In the genomic region with DNA sequence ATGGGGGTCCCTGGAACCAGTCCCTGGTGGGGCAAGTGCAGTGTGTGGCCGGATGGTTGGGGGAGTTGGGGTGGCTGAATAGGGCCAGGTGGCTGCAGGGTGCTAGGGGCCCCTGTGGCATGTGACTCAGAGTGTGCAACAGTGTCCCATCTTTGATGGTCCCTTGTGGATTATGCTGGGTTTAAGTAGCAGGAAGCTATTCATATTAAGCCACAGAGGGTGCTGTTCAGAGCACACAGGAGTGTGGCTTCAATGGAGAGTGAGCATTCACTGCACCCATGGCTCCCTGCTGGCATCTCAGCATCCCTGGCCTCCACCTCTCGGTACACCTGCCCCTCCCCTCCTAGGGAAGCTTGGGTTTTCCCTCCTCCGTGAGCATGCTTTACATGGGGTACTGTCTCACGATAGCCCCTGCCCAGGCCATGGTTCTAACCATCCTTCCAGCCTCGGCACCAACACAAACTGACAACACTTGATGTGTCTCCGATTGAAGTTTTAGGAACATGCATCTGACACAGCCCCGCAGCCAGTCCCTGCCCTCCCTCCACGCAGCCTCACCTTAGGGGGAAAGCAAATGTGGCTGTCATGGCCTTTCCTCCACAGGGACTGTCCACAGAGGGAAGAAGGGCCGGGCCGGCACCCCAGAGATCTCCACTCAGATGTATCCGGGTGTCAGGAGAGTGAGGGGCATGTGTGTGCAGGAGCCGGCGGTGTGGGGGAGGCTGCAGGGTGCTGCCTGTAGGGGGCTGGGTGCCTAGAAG, we compare ENCODE assay signal across 8 cellular contexts. TPM values are rescaled to one million over a fixed set of nuclear protein-coding genes. Genes with fewer than 3 reads are reported as not detected.
DNase-seq lines count a peak whose midpoint lies in the region; ATAC-seq and TF ChIP-seq lines count a peak whose summit lies in the region.

No MANE protein-coding gene starts in this region.

- DNase-seq in NCI-H510A treated with DMSO at 0.1 percent for 48 hours (lab: John Stamatoyannopoulos, UW), result peak; percentile 25
- no peak for DNase-seq in NCI-H510A (lab: John Stamatoyannopoulos, UW)
- peak; percentile 34 for DNase-seq in activated T-helper 1 cell treated with anti-CD3 and anti-CD28 coated beads, Interleukin-12 subunit alpha, Interleukin-12 subunit beta, Interleukin-2, Interleukin-4 antibody, amounts not matched to agents 30 ng/mL and 10 ng/mL and 1 ng/mL, durations not matched to agents 14 hours and 24 hours and 36 hours (ENCODE audit: low spot score)
- DNase-seq in natural killer cell treated with Interleukin-12 subunit alpha and Interleukin-12 subunit beta and Interleukin-15 and Interleukin-18, amount 100 ng/mL, for 72 hours (ENCODE audit: low spot score), result peak; percentile 61
- DNase-seq in NCI-H446 (lab: John Stamatoyannopoulos, UW), result no peak
- no peak for DNase-seq in stimulated activated CD4-positive, alpha-beta T cell treated with anti-CD3 and anti-CD28 coated beads, Interleukin-4, amount 100 ng/mL, for 1 hour

- peaks cover 16% of the 10 kb centered on the region for H3K36me3 Mint-ChIP-seq in activated T-helper 1 cell treated with anti-CD3 and anti-CD28 coated beads, Interleukin-12 subunit alpha, Interleukin-12 subunit beta, Interleukin-2, Interleukin-4 antibody, amounts not matched to agents 30 ng/mL and 10 ng/mL and 1 ng/mL, durations not matched to agents 14 hours and 24 hours and 36 hours (ENCODE audit: low read depth)
- no peaks in the 10 kb centered on the region for H3K36me3 Mint-ChIP-seq in natural killer cell treated with Interleukin-12 subunit alpha and Interleukin-12 subunit beta and Interleukin-15 and Interleukin-18, amount 100 ng/mL, for 72 hours

- no peak for TF ChIP-seq RAD21 in Ishikawa (IDR thresholded peaks at IDR 0.05; ENCODE audit: low read depth)

- no peak for TF ChIP-seq EP300 in Ishikawa (IDR thresholded peaks at IDR 0.05; ENCODE audit: borderline replicate concordance)

- intact Hi-C loops in activated T-helper 1 cell treated with anti-CD3 and anti-CD28 coated beads, Interleukin-12 subunit alpha, Interleukin-12 subunit beta, Interleukin-2, Interleukin-4 antibody, amounts not matched to agents 30 ng/mL and 10 ng/mL and 1 ng/mL, durations not matched to agents 14 hours and 24 hours and 36 hours (cut with micrococcal nuclease), result loop anchor here (1.0 to 2.0 kb wide), 6 partner anchors 8 to 249 kb away; partner anchors contain the start of genes PPIF and ZMIZ1

- peak overlapping the region; percentile 95 for H3K27ac Mint-ChIP-seq in activated T-helper 1 cell treated with anti-CD3 and anti-CD28 coated beads, Interleukin-12 subunit alpha, Interleukin-12 subunit beta, Interleukin-2, Interleukin-4 antibody, amounts not matched to agents 30 ng/mL and 10 ng/mL and 1 ng/mL, durations not matched to agents 14 hours and 24 hours and 36 hours
- no peak overlapping the region for H3K27ac Mint-ChIP-seq in natural killer cell treated with Interleukin-12 subunit alpha and Interleukin-12 subunit beta and Interleukin-15 and Interleukin-18, amount 100 ng/mL, for 72 hours

- H3K9me3 Mint-ChIP-seq in activated T-helper 1 cell treated with anti-CD3 and anti-CD28 coated beads, Interleukin-12 subunit alpha, Interleukin-12 subunit beta, Interleukin-2, Interleukin-4 antibody, amounts not matched to agents 30 ng/mL and 10 ng/mL and 1 ng/mL, durations not matched to agents 14 hours and 24 hours and 36 hours, result peaks cover 14% of the 10 kb centered on the region
- H3K9me3 Mint-ChIP-seq in natural killer cell treated with Interleukin-12 subunit alpha and Interleukin-12 subunit beta and Interleukin-15 and Interleukin-18, amount 100 ng/mL, for 72 hours, result peaks cover 4% of the 10 kb centered on the region

- no peaks in the 10 kb centered on the region for H3K27me3 Mint-ChIP-seq in activated T-helper 1 cell treated with anti-CD3 and anti-CD28 coated beads, Interleukin-12 subunit alpha, Interleukin-12 subunit beta, Interleukin-2, Interleukin-4 antibody, amounts not matched to agents 30 ng/mL and 10 ng/mL and 1 ng/mL, durations not matched to agents 14 hours and 24 hours and 36 hours (ENCODE audit: insufficient read depth)
- no peaks in the 10 kb centered on the region for H3K27me3 Mint-ChIP-seq in natural killer cell treated with Interleukin-12 subunit alpha and Interleukin-12 subunit beta and Interleukin-15 and Interleukin-18, amount 100 ng/mL, for 72 hours

- peak; percentile 75 for ATAC-seq in GM21619 (IDR thresholded peaks at IDR 0.05; ENCODE audit: unreplicated experiment)
- peak; percentile 11 to 73 for ATAC-seq in natural killer cell treated with Interleukin-12 subunit alpha and Interleukin-12 subunit beta and Interleukin-15 and Interleukin-18, amount 100 ng/mL, for 72 hours

- H3K4me1 Mint-ChIP-seq in activated T-helper 1 cell treated with anti-CD3 and anti-CD28 coated beads, Interleukin-12 subunit alpha, Interleukin-12 subunit beta, Interleukin-2, Interleukin-4 antibody, amounts not matched to agents 30 ng/mL and 10 ng/mL and 1 ng/mL, durations not matched to agents 14 hours and 24 hours and 36 hours (ENCODE audit: low read depth), result peaks cover 71% of the 10 kb centered on the region
- H3K4me1 Mint-ChIP-seq in natural killer cell treated with Interleukin-12 subunit alpha and Interleukin-12 subunit beta and Interleukin-15 and Interleukin-18, amount 100 ng/mL, for 72 hours (ENCODE audit: low read depth in 2 of 2), result peaks cover 60 to 64% of the 10 kb centered on the region in 2 donors

- peak overlapping the region; percentile 65 for H3K4me3 Mint-ChIP-seq in activated T-helper 1 cell treated with anti-CD3 and anti-CD28 coated beads, Interleukin-12 subunit alpha, Interleukin-12 subunit beta, Interleukin-2, Interleukin-4 antibody, amounts not matched to agents 30 ng/mL and 10 ng/mL and 1 ng/mL, durations not matched to agents 14 hours and 24 hours and 36 hours
- H3K4me3 Mint-ChIP-seq in natural killer cell treated with Interleukin-12 subunit alpha and Interleukin-12 subunit beta and Interleukin-15 and Interleukin-18, amount 100 ng/mL, for 72 hours, result peak overlapping the region; percentile 92

TF ChIP-seq in Ishikawa, 13 proteins besides CTCF, POLR2A, EP300 and RAD21:
- TF ChIP-seq, protein P1, sequence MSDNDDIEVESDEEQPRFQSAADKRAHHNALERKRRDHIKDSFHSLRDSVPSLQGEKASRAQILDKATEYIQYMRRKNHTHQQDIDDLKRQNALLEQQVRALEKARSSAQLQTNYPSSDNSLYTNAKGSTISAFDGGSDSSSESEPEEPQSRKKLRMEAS (IDR thresholded peaks at IDR 0.05), result 0 out of 2 replicates have a peak, but pooled peaks have one; percentile 35
- no peak for TF ChIP-seq TEAD4 (IDR thresholded peaks at IDR 0.05)
TF ChIP-seq in Ishikawa: peak in this region for 1.

RNA-seq across cellular contexts. Expression of gene PPIF, which starts 30.4 kb away (rescaled TPM):
- total RNA-seq in activated T-helper 1 cell treated with anti-CD3 and anti-CD28 coated beads, Interleukin-12 subunit alpha, Interleukin-12 subunit beta, Interleukin-2, Interleukin-4 antibody, amounts not matched to agents 30 ng/mL and 10 ng/mL and 1 ng/mL, durations not matched to agents 14 hours and 24 hours and 36 hours, result 155 and 157 TPM in 2 replicates
- 100 to 1,000 TPM; 266 to 391 TPM for total RNA-seq in natural killer cell treated with Interleukin-12 subunit alpha and Interleukin-12 subunit beta and Interleukin-15 and Interleukin-18, amount 100 ng/mL, for 72 hours

Comparison
In these comparisons a context has a peak if more than half of its experiments do, and no peak if none do; other contexts are left out.
1. DNase-seq: peak in NCI-H510A treated with DMSO at 0.1 percent for 48 hours (single experiment), activated T-helper 1 cell treated with anti-CD3 and anti-CD28 coated beads, Interleukin-12 subunit alpha, Interleukin-12 subunit beta, Interleukin-2, Interleukin-4 antibody, amounts not matched to agents 30 ng/mL and 10 ng/mL and 1 ng/mL, durations not matched to agents 14 hours and 24 hours and 36 hours (single experiment) and natural killer cell treated with Interleukin-12 subunit alpha and Interleukin-12 subunit beta and Interleukin-15 and Interleukin-18, amount 100 ng/mL, for 72 hours (single experiment); none in NCI-H510A (single experiment), NCI-H446 (0 of 2) and stimulated activated CD4-positive, alpha-beta T cell treated with anti-CD3 and anti-CD28 coated beads, Interleukin-4, amount 100 ng/mL, for 1 hour (single experiment).